ENCODE assay signal across 8 cellular contexts in the genomic region with DNA sequence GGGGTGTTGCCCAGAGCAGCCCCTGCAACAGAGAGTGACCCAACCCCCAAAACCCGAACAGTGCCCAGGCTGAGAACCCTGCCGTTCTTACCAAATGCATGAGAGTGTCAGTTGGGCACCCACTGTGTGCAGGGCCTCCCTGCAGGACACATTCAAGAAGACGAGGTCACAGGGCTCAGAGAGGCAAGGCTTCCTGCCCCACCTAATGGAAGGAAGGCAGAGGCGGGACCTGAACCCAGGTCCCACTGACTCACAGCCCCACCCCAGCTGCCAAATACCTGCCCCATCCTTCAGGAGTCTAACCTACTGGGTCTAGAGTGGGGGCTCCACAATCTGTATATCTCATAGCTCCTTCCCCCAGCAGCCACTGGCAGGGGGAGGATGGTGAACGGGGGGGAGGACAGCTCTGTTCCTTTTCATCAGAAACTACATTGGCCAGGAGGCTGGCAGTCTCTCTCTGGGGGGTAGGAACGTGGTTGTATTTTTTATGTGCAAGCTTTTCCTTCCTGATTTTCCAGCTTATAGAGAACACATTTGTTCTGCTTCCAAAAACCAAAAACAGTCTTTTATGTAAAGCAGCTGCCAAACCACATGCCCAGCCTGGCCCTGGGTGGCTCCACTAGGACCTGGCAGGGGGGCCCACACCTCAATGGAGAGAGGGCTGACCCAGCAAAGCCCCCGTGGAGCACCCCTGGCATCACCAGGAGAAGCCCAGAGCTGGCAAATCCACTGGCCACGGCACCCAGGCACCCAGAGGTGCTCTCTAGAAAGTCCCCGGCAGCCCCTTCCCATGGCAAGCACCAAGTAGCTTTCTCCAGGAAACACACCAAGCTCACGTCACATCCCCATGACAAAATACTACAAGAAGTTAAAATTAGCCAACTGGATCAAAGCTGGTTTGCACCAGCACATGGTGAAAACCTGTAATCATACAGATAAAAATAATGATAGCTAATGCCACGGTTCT. TPM values are rescaled to one million over a fixed set of nuclear protein-coding genes. Genes with fewer than 3 reads are reported as not detected.
DNase-seq lines count a peak whose midpoint lies in the region; ATAC-seq and TF ChIP-seq lines count a peak whose summit lies in the region.

No MANE protein-coding gene starts in this region.

- TF ChIP-seq CTCF in endodermal cell (conservative IDR thresholded peaks at IDR 0.05) (no peak), neutrophil (IDR thresholded peaks at IDR 0.05) (no peak)

- intact Hi-C loops in activated CD4-positive, alpha-beta memory T cell treated with anti-CD3 and anti-CD28 coated beads for 36 hours (cut with micrococcal nuclease), result no loop called here

- peaks cover 19% of the 10 kb centered on the region for H3K36me3 Mint-ChIP-seq in endodermal cell (ENCODE audit: low read depth)
- H3K36me3 Mint-ChIP-seq in activated CD4-positive, alpha-beta memory T cell treated with anti-CD3 and anti-CD28 coated beads for 36 hours, result no peaks in the 10 kb centered on the region

- peak; percentile 73 for DNase-seq in CD1c-positive myeloid dendritic cell (ENCODE audit: extremely low spot score)
- DNase-seq in NCI-H226, result peak; percentile 22
- DNase-seq in endodermal cell, result no peak
- no peak for DNase-seq in ecto neural progenitor cell (ENCODE audit: low spot score)
- no peak for DNase-seq in activated CD4-positive, alpha-beta memory T cell treated with anti-CD3 and anti-CD28 coated beads for 36 hours
- DNase-seq in NCI-H187 treated with DMSO at 0.1 percent for 48 hours (lab: John Stamatoyannopoulos, UW), result no peak

- H3K27ac ChIP-seq in endodermal cell (ENCODE audit: low read depth, low read length) (no peak overlapping the region), neutrophil (peak overlapping the region; percentile 36)

- WGBS in endodermal cell (ENCODE audit: insufficient coverage in 1 of 2, insufficient read length in 1 of 2), 2 experiments, result 88 to 92% methylated on average over 6 to 10 of the region's 11 CpGs

- no peak for TF ChIP-seq POLR2A in GM18505 (IDR thresholded peaks at IDR 0.05; ENCODE audit: borderline replicate concordance, extremely low read depth, insufficient read depth, insufficient read length)

- H3K27me3 Mint-ChIP-seq in endodermal cell (ENCODE audit: insufficient read depth), result no peaks in the 10 kb centered on the region
- no peaks in the 10 kb centered on the region for H3K27me3 Mint-ChIP-seq in activated CD4-positive, alpha-beta memory T cell treated with anti-CD3 and anti-CD28 coated beads for 36 hours

- H3K4me3 Mint-ChIP-seq in endodermal cell, result no peak overlapping the region
- H3K4me3 Mint-ChIP-seq in activated CD4-positive, alpha-beta memory T cell treated with anti-CD3 and anti-CD28 coated beads for 36 hours, result no peak overlapping the region

- no peaks in the 10 kb centered on the region for H3K36me3 ChIP-seq in endodermal cell (ENCODE audit: control insufficient read depth, insufficient read depth, low read length)
- no peaks in the 10 kb centered on the region for H3K36me3 ChIP-seq in neutrophil

- CTCF ChIA-PET in activated CD4-positive, alpha-beta memory T cell treated with anti-CD3 and anti-CD28 coated beads for 36 hours (lab: Charles Lee), result interaction anchor here (1.5 kb wide), 1 partner anchor 214 kb away, joined by 3 read pairs; no protein-coding TSS in a partner anchor

- H3K4me1 ChIP-seq in endodermal cell (ENCODE audit: control insufficient read depth, insufficient read depth, low read length), result no peaks in the 10 kb centered on the region
- H3K4me1 ChIP-seq in neutrophil (ENCODE audit: control insufficient read depth in 1 of 2, insufficient read depth in 1 of 2, low read depth in 1 of 2, low read length in 1 of 2), result peaks cover 37% of the 10 kb centered on the region in 2 experiments

- H3K27me3 ChIP-seq in endodermal cell (ENCODE audit: control insufficient read depth, insufficient read depth, low read length, poor library complexity, severe bottlenecking) (no peaks in the 10 kb centered on the region), neutrophil (no peaks in the 10 kb centered on the region)

- POLR2A ChIA-PET in activated CD4-positive, alpha-beta memory T cell treated with anti-CD3 and anti-CD28 coated beads for 36 hours (lab: Charles Lee), result no interaction called here

- H3K4me3 ChIP-seq in endodermal cell (ENCODE audit: low read length) (no peak overlapping the region), neutrophil (ENCODE audit: low read depth in 1 of 2, low read length in 1 of 2) (no peak overlapping the region)

- H3K9me3 ChIP-seq in endodermal cell (ENCODE audit: control insufficient read depth, low read length) (no peaks in the 10 kb centered on the region), neutrophil (no peaks in the 10 kb centered on the region)

- peaks cover 1% of the 10 kb centered on the region for H3K9me3 Mint-ChIP-seq in endodermal cell
- H3K9me3 Mint-ChIP-seq in activated CD4-positive, alpha-beta memory T cell treated with anti-CD3 and anti-CD28 coated beads for 36 hours, result no peaks in the 10 kb centered on the region

- H3K9ac ChIP-seq in endodermal cell (ENCODE audit: extremely low read depth, low read length, poor library complexity, severe bottlenecking), result no peak overlapping the region

- no peak for ATAC-seq in GM18505 (IDR thresholded peaks at IDR 0.05; ENCODE audit: unreplicated experiment)

- peaks cover 15% of the 10 kb centered on the region for H3K4me1 Mint-ChIP-seq in endodermal cell
- peaks cover 86% of the 10 kb centered on the region for H3K4me1 Mint-ChIP-seq in activated CD4-positive, alpha-beta memory T cell treated with anti-CD3 and anti-CD28 coated beads for 36 hours (ENCODE audit: low read depth)

- peak overlapping the region; percentile 52 for H3K27ac Mint-ChIP-seq in endodermal cell
- no peak overlapping the region for H3K27ac Mint-ChIP-seq in activated CD4-positive, alpha-beta memory T cell treated with anti-CD3 and anti-CD28 coated beads for 36 hours

RNA-seq across cellular contexts. Expression of gene NCOR2, which starts 17.0 kb away (rescaled TPM):
- 100 to 1,000 TPM; 185 to 207 TPM for total RNA-seq in endodermal cell
- polyA plus RNA-seq in endodermal cell (2013, experiment 1 of 2), result 112 TPM
- 110 TPM for polyA plus RNA-seq in endodermal cell (2013, experiment 2 of 2)
- total RNA-seq in activated CD4-positive, alpha-beta memory T cell treated with anti-CD3 and anti-CD28 coated beads for 36 hours, result 10 to 100 TPM; 86.1 to 86.9 TPM

Comparison
In these comparisons a context has a peak if more than half of its experiments do, and no peak if none do; other contexts are left out.
1. DNase-seq: peak in CD1c-positive myeloid dendritic cell (single experiment) and NCI-H226 (single experiment); none in endodermal cell (single experiment), ecto neural progenitor cell (single experiment), activated CD4-positive, alpha-beta memory T cell treated with anti-CD3 and anti-CD28 coated beads for 36 hours (single experiment) and NCI-H187 treated with DMSO at 0.1 percent for 48 hours (single experiment).